11 cellular contexts compared by ENCODE assay signal in genomic region chr11:2945757-2946287, GRCh38. TPM values are rescaled to one million over a fixed set of nuclear protein-coding genes. Genes with fewer than 3 reads are reported as not detected.
DNase-seq lines count a peak whose midpoint lies in the region; ATAC-seq, FAIRE-seq and TF ChIP-seq lines count a peak whose summit lies in the region.
"Had no signal": no experiment of that assay in that cellular context is flagged by ENCODE, and none has a peak within 500 bp of the region (broad histone marks: within the 10 kb centered on the region; RNA-seq: fewer than 3 reads in every experiment).

No MANE protein-coding gene starts in this region.

- H3K4me1 ChIP-seq in gastroesophageal sphincter = peaks cover 0 to 32% (median 13%) of the 10 kb centered on the region in 3 donors
- H3K4me1 ChIP-seq in stomach = peaks cover 19 to 53% (median 38%) of the 10 kb centered on the region in 4 donors

- POLR2A ChIA-PET in activated CD4-positive, alpha-beta memory T cell treated with anti-CD3 and anti-CD28 coated beads for 36 hours (lab: Charles Lee) = no interaction called here

- H3K4me3 Mint-ChIP-seq in T-helper 1 cell treated with Interleukin-12 subunit alpha and Interleukin-12 subunit beta and Interleukin-4 antibody, amounts not matched to agents 30 μg/mL and 1 μg/mL, for 36 hours = no peak overlapping the region
- H3K4me3 Mint-ChIP-seq in activated CD4-positive, alpha-beta memory T cell treated with anti-CD3 and anti-CD28 coated beads for 36 hours = no peak overlapping the region

- H3K9me3 Mint-ChIP-seq in T-helper 1 cell treated with Interleukin-12 subunit alpha and Interleukin-12 subunit beta and Interleukin-4 antibody, amounts not matched to agents 30 μg/mL and 1 μg/mL, for 36 hours = no peaks in the 10 kb centered on the region
- H3K9me3 Mint-ChIP-seq in activated CD4-positive, alpha-beta memory T cell treated with anti-CD3 and anti-CD28 coated beads for 36 hours = no peaks in the 10 kb centered on the region

- no peak for ATAC-seq in gastroesophageal sphincter
- ATAC-seq: A549 had no signal

- H3K36me3 ChIP-seq in gastroesophageal sphincter = peaks cover 0 to 61% of the 10 kb centered on the region in 2 donors
- H3K36me3 ChIP-seq in stomach = peaks cover 15 to 70% (median 64%) of the 10 kb centered on the region in 4 donors

- no peak for TF ChIP-seq EP300 in gastroesophageal sphincter (IDR thresholded peaks at IDR 0.05)
- TF ChIP-seq EP300 in stomach (IDR thresholded peaks at IDR 0.05) = no peak

- peak overlapping the region; percentile 63 for H3K27ac Mint-ChIP-seq in T-helper 1 cell treated with Interleukin-12 subunit alpha and Interleukin-12 subunit beta and Interleukin-4 antibody, amounts not matched to agents 30 μg/mL and 1 μg/mL, for 36 hours
- H3K27ac Mint-ChIP-seq in activated CD4-positive, alpha-beta memory T cell treated with anti-CD3 and anti-CD28 coated beads for 36 hours = peak overlapping the region; percentile 50

- WGBS in gastroesophageal sphincter (ENCODE audit: low coverage in 1 of 2), 2 donors = 80% methylated on average over 1 of the region's 8 CpGs; no CpG with 5 or more reads in 1 of the 2 donors
- WGBS in stomach, 5 donors = 65 to 81% (median 72%) methylated on average over 8 of the region's 8 CpGs

- no peak for TF ChIP-seq POLR2A in gastroesophageal sphincter (IDR thresholded peaks at IDR 0.05)
- TF ChIP-seq POLR2A in stomach (IDR thresholded peaks at IDR 0.05) = no peak
- no peak for TF ChIP-seq POLR2A in GM12892 (IDR thresholded peaks at IDR 0.05; ENCODE audit: low read depth, low read length)

- FAIRE-seq in GM12892 (lab: Jason Lieb, UNC) = no peak
- FAIRE-seq: A549 had no signal

- H3K4me3 ChIP-seq in gastroesophageal sphincter = peak overlapping the region in 1 of 2 donors; percentile 38
- H3K4me3 ChIP-seq in stomach = peak overlapping the region in 1 of 4 donors; percentile 16
- H3K4me3 ChIP-seq: A549 had no signal

- no peaks in the 10 kb centered on the region for H3K27me3 Mint-ChIP-seq in T-helper 1 cell treated with Interleukin-12 subunit alpha and Interleukin-12 subunit beta and Interleukin-4 antibody, amounts not matched to agents 30 μg/mL and 1 μg/mL, for 36 hours (ENCODE audit: low read depth)
- no peaks in the 10 kb centered on the region for H3K27me3 Mint-ChIP-seq in activated CD4-positive, alpha-beta memory T cell treated with anti-CD3 and anti-CD28 coated beads for 36 hours

- DNase-seq in T-helper 1 cell = no peak
- DNase-seq in activated CD4-positive, alpha-beta memory T cell treated with anti-CD3 and anti-CD28 coated beads for 36 hours = no peak
- no peak for DNase-seq in stomach
- no peak for DNase-seq in GM12892 (ENCODE audit: insufficient read length)
- DNase-seq in cerebellum (ENCODE audit: low spot score) = no peak
- no peak for DNase-seq in 8988T
- DNase-seq: GF-D8 had no signal

- H3K36me3 Mint-ChIP-seq in T-helper 1 cell treated with Interleukin-12 subunit alpha and Interleukin-12 subunit beta and Interleukin-4 antibody, amounts not matched to agents 30 μg/mL and 1 μg/mL, for 36 hours (ENCODE audit: low read depth) = peaks cover 43% of the 10 kb centered on the region
- H3K36me3 Mint-ChIP-seq in activated CD4-positive, alpha-beta memory T cell treated with anti-CD3 and anti-CD28 coated beads for 36 hours = peaks cover 54% of the 10 kb centered on the region

- H3K27me3 ChIP-seq in gastroesophageal sphincter = no peaks in the 10 kb centered on the region
- H3K27me3 ChIP-seq in stomach = no peaks in the 10 kb centered on the region
- H3K27me3 ChIP-seq: pancreas had no signal

- TF ChIP-seq CTCF in gastroesophageal sphincter (IDR thresholded peaks at IDR 0.05) (no peak), stomach (IDR thresholded peaks at IDR 0.05) (no peak)

- CTCF ChIA-PET in activated CD4-positive, alpha-beta memory T cell treated with anti-CD3 and anti-CD28 coated beads for 36 hours (lab: Charles Lee) = interaction anchor here (0.8 to 2.6 kb wide), 4 partner anchors 12 to 146 kb away, joined by 3 to 13 read pairs (median 5); partner anchors contain the start of gene PHLDA2

- peaks cover 23% of the 10 kb centered on the region for H3K4me1 Mint-ChIP-seq in T-helper 1 cell treated with Interleukin-12 subunit alpha and Interleukin-12 subunit beta and Interleukin-4 antibody, amounts not matched to agents 30 μg/mL and 1 μg/mL, for 36 hours (ENCODE audit: low read depth)
- H3K4me1 Mint-ChIP-seq in activated CD4-positive, alpha-beta memory T cell treated with anti-CD3 and anti-CD28 coated beads for 36 hours (ENCODE audit: low read depth) = peaks cover 49% of the 10 kb centered on the region

- intact Hi-C loops in activated CD4-positive, alpha-beta memory T cell treated with anti-CD3 and anti-CD28 coated beads for 36 hours (cut with micrococcal nuclease) = no loop called here
- intact Hi-C loops in stomach (cut with DNase I; ENCODE audit: low total_unique reads) = no loop called here

- peak overlapping the region in 3 of 4 donors; percentile 72 to 74 (median 73) for H3K27ac ChIP-seq in gastroesophageal sphincter
- peak overlapping the region in 3 of 5 donors; percentile 72 to 77 (median 74) for H3K27ac ChIP-seq in stomach
- H3K27ac ChIP-seq: A549 had no signal

- H3K9me3 ChIP-seq in gastroesophageal sphincter (no peaks in the 10 kb centered on the region), stomach (no peaks in the 10 kb centered on the region)
- H3K9me3 ChIP-seq: A549, pancreas had no signal

RNA-seq across cellular contexts. Expression of gene PHLDA2, which starts 16.6 kb away (rescaled TPM):
- total RNA-seq in activated CD4-positive, alpha-beta memory T cell treated with anti-CD3 and anti-CD28 coated beads for 36 hours = 1 to 10 TPM; 7.6 to 8.3 TPM
- 1 to 10 TPM in 2 of 4 donors, under 1 TPM in 1, not detected in 1; 0.82 to 5.0 (median 1.9) TPM for total RNA-seq in gastroesophageal sphincter
- 10 to 100 TPM in 1 of 5 donors, 1 to 10 TPM in 1, not detected in 3; 3.1 to 34.2 TPM for total RNA-seq in stomach
- 10 to 100 TPM; 19.7 to 32.7 (median 25.5) TPM for polyA plus RNA-seq in stomach
- not detected for polyA plus RNA-seq in GM12892 (2012; ENCODE audit: missing spikeins)
- total RNA-seq in cerebellum = not detected

RNA-seq across cellular contexts. Expression of gene NAP1L4, which starts 46.3 kb away (rescaled TPM):
- 100 to 1,000 TPM; 261 to 263 TPM for total RNA-seq in activated CD4-positive, alpha-beta memory T cell treated with anti-CD3 and anti-CD28 coated beads for 36 hours
- total RNA-seq in gastroesophageal sphincter (100 to 1,000 TPM; 107 to 175 (median 137) TPM), stomach (100 to 1,000 TPM in 4 of 5 donors, 10 to 100 TPM in 1; 80.5 to 438 (median 181) TPM), cerebellum (156 TPM)
- 10 to 100 TPM; 61.3 to 82.7 (median 77.5) TPM for polyA plus RNA-seq in stomach
- polyA plus RNA-seq in GM12892 (2012; ENCODE audit: missing spikeins) = 105 TPM
